Comparison of ENCODE assay signal across 3 cellular contexts in genomic region chr18:59639821-59640220, GRCh38.
TF ChIP-seq lines count a peak whose summit lies in the region.

No MANE protein-coding gene starts in this region.

TF ChIP-seq in SK-N-SH, 30 proteins besides CTCF, POLR2A, EP300 and RAD21:
- TF ChIP-seq FOSL2 (IDR thresholded peaks at IDR 0.05; ENCODE audit: borderline replicate concordance, low read depth), result peak; percentile 31; the same call in 1 of the 2 replicates
- peak; percentile 33; the same call in 1 of the 2 replicates for TF ChIP-seq TCF12 (IDR thresholded peaks at IDR 0.05)
- TF ChIP-seq PBX3 (IDR thresholded peaks at IDR 0.05), result no peak
- TF ChIP-seq SMC3 (IDR thresholded peaks at IDR 0.05; ENCODE audit: low read depth, low read length), result no peak
- no peak for TF ChIP-seq RFX5 (IDR thresholded peaks at IDR 0.05; ENCODE audit: low read length)
- TF ChIP-seq USF1 (IDR thresholded peaks at IDR 0.05; ENCODE audit: borderline replicate concordance, low read depth), result no peak
- TF ChIP-seq POLR2AphosphoS5 (IDR thresholded peaks at IDR 0.05; ENCODE audit: low read depth, low read length), result no peak
- TF ChIP-seq ZBTB33 (IDR thresholded peaks at IDR 0.05; ENCODE audit: borderline replicate concordance, low read depth), result no peak

TF ChIP-seq in SK-N-SH treated with all-trans-retinoic acid at 6 μM for 48 hours, 23 proteins besides CTCF, POLR2A, EP300 and RAD21:
- TF ChIP-seq ZFP30 (CRISPR knock-in tag; IDR thresholded peaks at IDR 0.05) (no peak), TCF4 (CRISPR knock-in tag; IDR thresholded peaks at IDR 0.05; ENCODE audit: borderline replicate concordance) (no peak), CSRNP3 (CRISPR knock-in tag; IDR thresholded peaks at IDR 0.05) (no peak), PPARA (CRISPR knock-in tag; IDR thresholded peaks at IDR 0.05; ENCODE audit: borderline replicate concordance) (no peak), BACH2 (CRISPR knock-in tag; IDR thresholded peaks at IDR 0.05; ENCODE audit: borderline replicate concordance) (no peak), POU6F1 (CRISPR knock-in tag; IDR thresholded peaks at IDR 0.05; ENCODE audit: borderline replicate concordance, low read depth) (no peak), ZNF8 (CRISPR knock-in tag; IDR thresholded peaks at IDR 0.05) (no peak), ZFP3 (CRISPR knock-in tag; IDR thresholded peaks at IDR 0.05) (no peak), ARNTL (CRISPR knock-in tag; IDR thresholded peaks at IDR 0.05; ENCODE audit: borderline replicate concordance, low read depth) (no peak), OSR1 (CRISPR knock-in tag; IDR thresholded peaks at IDR 0.05) (no peak), TOX (CRISPR knock-in tag; IDR thresholded peaks at IDR 0.05; ENCODE audit: borderline replicate concordance) (no peak)

TF ChIP-seq in H1, 55 proteins besides CTCF, POLR2A, EP300 and RAD21:
- TF ChIP-seq JUN (IDR thresholded peaks at IDR 0.05; ENCODE audit: low read depth, low read length) (no peak), RFX5 (IDR thresholded peaks at IDR 0.05; ENCODE audit: borderline replicate concordance, low read depth, low read length) (no peak)
TF ChIP-seq in H1: peak in this region for 0.
